1 cellular context compared by ENCODE assay signal in the genomic region with DNA sequence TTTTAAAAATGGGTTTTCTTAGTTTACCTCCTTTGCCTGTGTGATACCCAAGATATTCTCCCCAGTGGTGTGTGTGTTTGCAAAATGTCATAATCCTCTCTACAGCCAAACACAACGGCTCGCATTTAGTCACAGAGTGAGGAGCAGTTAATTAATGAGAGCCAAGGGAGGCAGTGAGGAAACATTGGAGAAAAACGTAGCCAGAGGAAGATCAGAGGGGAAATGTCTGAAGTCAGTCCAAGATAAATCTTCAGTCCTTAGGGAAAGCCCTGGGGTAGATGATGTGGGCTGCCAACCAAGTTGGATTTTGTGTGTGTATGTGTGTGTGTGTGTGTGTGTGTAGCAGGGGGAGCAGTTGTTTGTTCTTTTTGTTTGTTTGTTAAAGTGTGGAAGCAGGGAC.
TF ChIP-seq lines count a peak whose summit lies in the region.

No MANE protein-coding gene starts in this region.

TF ChIP-seq in IMR-90, 13 proteins besides CTCF, POLR2A, EP300 and RAD21:
- TF ChIP-seq USF2 (IDR thresholded peaks at IDR 0.05; ENCODE audit: low read depth, low read length) = no peak
- TF ChIP-seq BHLHE40 (IDR thresholded peaks at IDR 0.05; ENCODE audit: low read depth, low read length) = no peak
- TF ChIP-seq CHD1 (IDR thresholded peaks at IDR 0.05; ENCODE audit: low read depth, low read length) = no peak
- no peak for TF ChIP-seq RCOR1 (IDR thresholded peaks at IDR 0.05; ENCODE audit: insufficient replicate concordance, low read length)
- TF ChIP-seq MXI1 (IDR thresholded peaks at IDR 0.05; ENCODE audit: borderline replicate concordance, low read depth, low read length) = no peak
- no peak for TF ChIP-seq SMC3 (IDR thresholded peaks at IDR 0.05; ENCODE audit: low read depth, low read length)
- TF ChIP-seq NFE2L2 (IDR thresholded peaks at IDR 0.05; ENCODE audit: low read depth, low read length) = no peak
- TF ChIP-seq FOS (IDR thresholded peaks at IDR 0.05; ENCODE audit: low read depth, low read length) = no peak
- no peak for TF ChIP-seq MAFK (IDR thresholded peaks at IDR 0.05; ENCODE audit: low read depth, low read length)
- no peak for TF ChIP-seq ELK1 (IDR thresholded peaks at IDR 0.05; ENCODE audit: borderline replicate concordance, low read depth, low read length)
- no peak for TF ChIP-seq CEBPB (IDR thresholded peaks at IDR 0.05; ENCODE audit: low read depth, low read length)
- TF ChIP-seq MAZ (IDR thresholded peaks at IDR 0.05; ENCODE audit: borderline replicate concordance, low read depth, low read length) = no peak
- TF ChIP-seq RFX5 (IDR thresholded peaks at IDR 0.05; ENCODE audit: low read depth, low read length) = no peak
